In the genomic region with DNA sequence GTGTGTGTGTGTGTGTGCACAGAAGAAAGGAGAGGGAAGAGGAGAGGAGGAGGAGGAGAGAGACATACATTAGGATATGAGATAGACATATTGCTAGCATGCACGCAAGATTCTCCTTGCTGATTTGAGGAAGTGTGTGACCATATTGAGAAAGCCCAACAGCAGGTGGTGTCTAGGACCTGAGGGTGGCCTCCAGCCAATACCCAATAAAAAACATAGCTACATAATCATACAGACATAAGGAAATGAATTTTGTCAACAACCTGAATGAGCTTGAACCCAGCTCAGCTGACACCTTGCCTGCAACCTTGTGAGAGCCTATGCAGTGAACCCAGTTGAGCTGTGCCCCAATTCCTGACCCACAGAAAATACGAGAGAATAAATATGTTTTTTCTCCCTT, we compare ENCODE assay signal across 3 cellular contexts. TPM values are rescaled to one million over a fixed set of nuclear protein-coding genes. Genes with fewer than 3 reads are reported as not detected.
"Had no signal": no experiment of that assay in that cellular context is flagged by ENCODE, and none has a peak within 500 bp of the region (broad histone marks: within the 10 kb centered on the region; RNA-seq: fewer than 3 reads in every experiment).

No MANE protein-coding gene starts in this region.

RNA-seq across cellular contexts. Expression of gene FANK1, which starts 11.2 kb away (rescaled TPM):
- total RNA-seq: activated T-helper 1 cell treated with anti-CD3 and anti-CD28 coated beads, Interleukin-12 subunit alpha, Interleukin-12 subunit beta, Interleukin-2, Interleukin-4 antibody, amounts not matched to agents 30 ng/mL and 10 ng/mL and 1 ng/mL, durations not matched to agents 14 hours and 24 hours and 36 hours; OCI-LY7 had no signal
- polyA plus RNA-seq: IgD-negative memory B cell had no signal
